In genomic region chr9:105132006-105132405, GRCh38 we compare ENCODE assay signal across 12 cellular contexts.
"Had no signal": no experiment of that assay in that cellular context is flagged by ENCODE, and none has a peak within 500 bp of the region (broad histone marks: within the 10 kb centered on the region; RNA-seq: fewer than 3 reads in every experiment).

No MANE protein-coding gene starts in this region.

- DNase-seq: activated CD4-positive, alpha-beta T cell treated with anti-CD3 and anti-CD28 coated beads, Interleukin-2, amount 50 U/mL, for 4 hours; activated effector memory CD4-positive, alpha-beta T cell treated with Interleukin-2 at 50 U/mL for 16 hours; activated T-cell treated with anti-CD3 and anti-CD28 coated beads, Interleukin-2, amount 50 U/mL, for 1 hour; dermis blood vessel endothelial cell; endodermal cell; erythroblast; heart left ventricle; nephron progenitor cell; stimulated activated CD4-positive, alpha-beta T cell treated with anti-CD3 and anti-CD28 coated beads, Interleukin-4, amount 100 ng/mL, for 4 hours had no signal

- H3K4me3 ChIP-seq: heart left ventricle had no signal

- H3K36me3 ChIP-seq: heart left ventricle had no signal

- ATAC-seq: activated naive CD4-positive, alpha-beta T cell treated with anti-CD3 and anti-CD28 coated beads, Interleukin-2, amount 50 U/mL, for 72 hours; foreskin keratinocyte; heart left ventricle; left lobe of liver had no signal

- H3K27me3 ChIP-seq: foreskin keratinocyte, heart left ventricle had no signal

- H3K27ac ChIP-seq: foreskin keratinocyte, heart left ventricle had no signal

- H3K9me3 ChIP-seq: heart left ventricle had no signal

- H3K4me1 ChIP-seq: foreskin keratinocyte had no signal
